ENCODE assay signal across 9 cellular contexts in the genomic region with DNA sequence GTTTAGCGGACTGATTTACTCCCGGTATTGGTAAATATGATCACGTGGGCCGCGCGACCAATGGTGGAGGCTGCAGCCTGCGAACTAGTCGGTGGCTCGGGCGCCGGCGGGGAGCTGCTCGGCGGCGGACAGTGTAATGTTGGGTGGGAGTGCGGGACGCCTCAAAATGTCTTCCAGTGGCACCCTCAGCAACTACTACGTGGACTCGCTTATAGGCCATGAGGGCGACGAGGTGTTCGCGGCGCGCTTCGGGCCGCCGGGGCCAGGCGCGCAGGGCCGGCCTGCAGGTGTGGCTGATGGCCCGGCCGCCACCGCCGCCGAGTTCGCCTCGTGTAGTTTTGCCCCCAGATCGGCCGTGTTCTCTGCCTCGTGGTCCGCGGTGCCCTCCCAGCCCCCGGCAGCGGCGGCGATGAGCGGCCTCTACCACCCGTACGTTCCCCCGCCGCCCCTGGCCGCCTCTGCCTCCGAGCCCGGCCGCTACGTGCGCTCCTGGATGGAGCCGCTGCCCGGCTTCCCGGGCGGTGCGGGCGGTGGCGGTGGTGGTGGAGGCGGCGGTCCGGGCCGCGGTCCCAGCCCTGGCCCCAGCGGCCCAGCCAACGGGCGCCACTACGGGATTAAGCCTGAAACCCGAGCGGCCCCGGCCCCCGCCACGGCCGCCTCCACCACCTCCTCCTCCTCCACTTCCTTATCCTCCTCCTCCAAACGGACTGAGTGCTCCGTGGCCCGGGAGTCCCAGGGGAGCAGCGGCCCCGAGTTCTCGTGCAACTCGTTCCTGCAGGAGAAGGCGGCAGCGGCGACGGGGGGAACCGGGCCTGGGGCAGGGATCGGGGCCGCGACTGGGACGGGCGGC. TPM values are rescaled to one million over a fixed set of nuclear protein-coding genes. Genes with fewer than 3 reads are reported as not detected.
DNase-seq lines count a peak whose midpoint lies in the region; ATAC-seq, FAIRE-seq and TF ChIP-seq lines count a peak whose summit lies in the region.
"Had no signal": no experiment of that assay in that cellular context is flagged by ENCODE, and none has a peak within 500 bp of the region (broad histone marks: within the 10 kb centered on the region; RNA-seq: fewer than 3 reads in every experiment).

A gene (plus strand): TSS at position 87 of the 850 bp plus-strand sequence. CDS start 50 bp downstream, at position 137.

- no peaks in the 10 kb centered on the region for H3K36me3 ChIP-seq in HUES48 (ENCODE audit: control insufficient read depth, insufficient read depth, low read length)

- FAIRE-seq in urothelium cell line (lab: Jason Lieb, UNC) = no peak

- no peaks in the 10 kb centered on the region for H3K9me3 Mint-ChIP-seq in mesothelial cell of epicardium

- H3K36me3 Mint-ChIP-seq in mesothelial cell of epicardium = no peaks in the 10 kb centered on the region

- ATAC-seq in HG03196 (IDR thresholded peaks at IDR 0.05; ENCODE audit: unreplicated experiment) = no peak
- no peak for ATAC-seq in HG03520 (IDR thresholded peaks at IDR 0.05; ENCODE audit: unreplicated experiment)
- no peak for ATAC-seq in HG02571 (IDR thresholded peaks at IDR 0.05; ENCODE audit: unreplicated experiment)

- peaks cover 98% of the 10 kb centered on the region for H3K27me3 Mint-ChIP-seq in mesothelial cell of epicardium (ENCODE audit: low read depth)

- H3K27ac ChIP-seq in HUES48 (ENCODE audit: low read depth, low read length) = no peak within 1 kb of the TSS
- peak within 1 kb of the TSS in 1 of 2 donors; percentile 26 for H3K27ac ChIP-seq in coronary artery

- H3K27me3 ChIP-seq in HUES48 (ENCODE audit: control insufficient read depth, insufficient read depth, low read length) = peaks cover 100% of the 10 kb centered on the region

- H3K4me3 ChIP-seq in AG10803 (ENCODE audit: low read length) = peak within 1 kb of the TSS; percentile 66
- H3K4me3 ChIP-seq in HUES48 (ENCODE audit: low read depth, low read length) = peak within 1 kb of the TSS; percentile 41; the same call in 1 of the 2 replicates
- H3K4me3 ChIP-seq in coronary artery = peak within 1 kb of the TSS; percentile 75

- no peaks in the 10 kb centered on the region for H3K9me3 ChIP-seq in HUES48 (ENCODE audit: control insufficient read depth, insufficient read depth, low read length)

- peaks cover 8% of the 10 kb centered on the region for H3K4me1 Mint-ChIP-seq in mesothelial cell of epicardium

- DNase-seq in AG10803 (ENCODE audit: low read depth) (peak; percentile 84), coronary artery (ENCODE audit: low spot score) (no peak), mesothelial cell of epicardium (ENCODE audit: low spot score in 2 of 2, unreplicated experiment in 2 of 2) (no peak), urothelium cell line (ENCODE audit: low spot score) (peak; percentile 68)

- peak within 1 kb of the TSS; percentile 65 for H3K4me3 Mint-ChIP-seq in mesothelial cell of epicardium

- H3K4me1 ChIP-seq in HUES48 (ENCODE audit: control insufficient read depth, insufficient read depth, low read length) = peaks cover 3% of the 10 kb centered on the region; the same call in 1 of the 2 replicates

- H3K9ac ChIP-seq in HUES48 (ENCODE audit: low read depth, low read length) = no peak within 1 kb of the TSS

- H3K27ac Mint-ChIP-seq in mesothelial cell of epicardium = no peak within 1 kb of the TSS

- no peak for TF ChIP-seq CTCF in AG10803 (conservative IDR thresholded peaks at IDR 0.05; ENCODE audit: low read length)
- no peak for TF ChIP-seq CTCF in coronary artery (IDR thresholded peaks at IDR 0.05)
- TF ChIP-seq CTCF in mesothelial cell of epicardium (IDR thresholded peaks at IDR 0.05; ENCODE audit: unreplicated experiment) = no peak

RNA-seq across cellular contexts. Expression of the gene that starts here (rescaled TPM):
- total RNA-seq in mesothelial cell of epicardium = 0.93 to 1.2 TPM (median 1.1 TPM) in 3 replicates
- total RNA-seq: activated naive CD4-positive, alpha-beta T cell treated with anti-CD3 and anti-CD28 coated beads, Interleukin-2, amount 50 U/mL, for 72 hours had no signal

Comparison
In these comparisons a context has a peak if more than half of its experiments do, and no peak if none do; other contexts are left out.
1. DNase-seq: peak in AG10803 (single experiment) and urothelium cell line (single experiment); none in coronary artery (single experiment) and mesothelial cell of epicardium (0 of 2).
2. Peak in every context shown above with its lines, with median percentiles within 50 percentile points of each other: H3K4me3 ChIP-seq.